In the genomic region with DNA sequence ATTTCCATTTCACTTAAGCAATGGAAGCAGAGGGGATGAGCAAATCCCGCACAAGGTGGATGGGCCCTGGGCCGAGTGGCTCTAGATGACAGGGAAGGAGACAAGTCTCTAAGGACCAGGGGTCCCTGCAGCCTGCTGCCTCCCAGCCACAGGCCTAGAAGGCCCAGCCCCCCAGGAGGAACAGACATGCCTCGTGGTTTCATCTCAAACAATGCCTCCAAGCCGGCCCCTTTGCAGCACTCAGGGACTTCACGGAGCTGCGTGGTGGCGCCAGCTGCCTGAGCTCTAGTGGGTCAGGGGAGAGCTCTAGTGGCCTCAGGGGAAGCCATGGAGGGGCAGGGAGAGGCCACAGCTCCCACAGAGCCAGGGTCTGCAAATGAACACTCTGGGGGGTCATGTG, we compare ENCODE assay signal across 21 cellular contexts. TPM values are rescaled to one million over a fixed set of nuclear protein-coding genes. Genes with fewer than 3 reads are reported as not detected.
DNase-seq lines count a peak whose midpoint lies in the region; ATAC-seq, FAIRE-seq and TF ChIP-seq lines count a peak whose summit lies in the region.
"Had no signal": no experiment of that assay in that cellular context is flagged by ENCODE, and none has a peak within 500 bp of the region (broad histone marks: within the 10 kb centered on the region; RNA-seq: fewer than 3 reads in every experiment).

No MANE protein-coding gene starts in this region.

- H3K4me3 ChIP-seq in HepG2 (replicated peaks in 1 of 3; ENCODE audit: insufficient read depth in 1 of 3, low read depth in 2 of 3, low read length in 3 of 3): no peak overlapping the region
- no peak overlapping the region for H3K4me3 ChIP-seq in right lobe of liver
- H3K4me3 ChIP-seq: MG63, Peyer's patch, SJCRH30 had no signal

- BruUV-seq in HepG2 (replicated peaks; lab: Mats Ljungman, UMichigan): no TSS peak

- H3K4me1 Mint-ChIP-seq in WTC11: peaks cover 42% of the 10 kb centered on the region
- H3K4me1 Mint-ChIP-seq: B cell had no signal

- CTCF ChIA-PET in HepG2 (lab: Yijun Ruan, JAX; ENCODE audit: low intra/inter-chr PET ratio, low total read pairs): no interaction called here
- CTCF ChIA-PET in WTC11 (lab: Charles Lee): interaction anchor here (0.8 kb wide), 1 partner anchor 181 kb away, joined by 3 read pairs; no protein-coding TSS in a partner anchor

- H4K20me1 ChIP-seq in HepG2 (ENCODE audit: insufficient read depth, low read length): no peaks in the 10 kb centered on the region

- H3K4me2 ChIP-seq in HepG2 (ENCODE audit: low read depth, low read length): no peak overlapping the region

- in situ Hi-C loops in HepG2 (cut with HindIII; ENCODE audit: extremely low pct_ligation_motif_present, low pct_unique_long_range_greater_than_20kb): no loop called here

- WGBS in HepG2 (ENCODE audit: low lambda C conversion rate): 91% methylated on average over 7 of the region's 7 CpGs
- WGBS in right lobe of liver (ENCODE audit: insufficient coverage, low coverage, low lambda C conversion rate, missing lambda C conversion rate): no CpG with 5 or more reads among the region's 7 CpGs

- TF ChIP-seq POLR2A in HepG2 (IDR thresholded peaks at IDR 0.05; ENCODE audit: insufficient read depth in 1 of 2, low read depth in 2 of 2, low read length in 2 of 2) (no peak), right lobe of liver (IDR thresholded peaks at IDR 0.05) (no peak)

- no peak for TF ChIP-seq EP300 in HepG2 (IDR thresholded peaks at IDR 0.05; ENCODE audit: low read depth in 2 of 2, low read length in 2 of 2)
- no peak for TF ChIP-seq EP300 in HepG2 (CRISPR knock-in tag; IDR thresholded peaks at IDR 0.05; ENCODE audit: borderline replicate concordance)

- TF ChIP-seq CTCF in HepG2 (CRISPR knock-in tag; IDR thresholded peaks at IDR 0.05): no peak
- no peak for TF ChIP-seq CTCF in right lobe of liver (IDR thresholded peaks at IDR 0.05)
- no peak for TF ChIP-seq CTCF in WTC11 (IDR thresholded peaks at IDR 0.05)

- H2AFZ ChIP-seq in HepG2 (ENCODE audit: low read length): no peak overlapping the region

- no peak for FAIRE-seq in HepG2 (lab: Jason Lieb, UNC)
- FAIRE-seq: A204.1 had no signal

- peak; percentile 9; the same call in 2 of the 3 replicates for ATAC-seq in HepG2
- ATAC-seq in right lobe of liver: no peak
- no peak for ATAC-seq in WTC11

- no peaks in the 10 kb centered on the region for H3K9me3 Mint-ChIP-seq in WTC11
- H3K9me3 Mint-ChIP-seq: HFFc6 had no signal

- H3K9ac ChIP-seq in HepG2 (ENCODE audit: insufficient read depth, low read depth, low read length): no peak overlapping the region

- no peaks in the 10 kb centered on the region for H3K79me2 ChIP-seq in HepG2 (ENCODE audit: insufficient read depth, low read length)

- peaks cover 20% of the 10 kb centered on the region for H3K4me1 ChIP-seq in HepG2 (ENCODE audit: insufficient read depth, low read length)
- H3K4me1 ChIP-seq in right lobe of liver: peaks cover 0 to 6% (median 0%) of the 10 kb centered on the region in 4 donors
- H3K4me1 ChIP-seq: Peyer's patch, SJCRH30 had no signal

- no peaks in the 10 kb centered on the region for H3K9me3 ChIP-seq in HepG2 (ENCODE audit: low read length)
- no peaks in the 10 kb centered on the region for H3K9me3 ChIP-seq in right lobe of liver
- H3K9me3 ChIP-seq: MG63, Peyer's patch, SJCRH30 had no signal

- H3K36me3 ChIP-seq in HepG2 (replicated peaks in 1 of 2; ENCODE audit: control insufficient read depth in 1 of 2, insufficient read depth in 2 of 2, low read length in 2 of 2) (peaks cover 7 to 18% of the 10 kb centered on the region in 2 experiments), right lobe of liver (no peaks in the 10 kb centered on the region)
- H3K36me3 ChIP-seq: MG63, SJCRH30 had no signal

- intact Hi-C loops in HepG2 (cut with micrococcal nuclease; ENCODE audit: unreplicated experiment): no loop called here
- intact Hi-C loops in right lobe of liver (cut with DNase I): no loop called here

- peaks cover 5% of the 10 kb centered on the region; the same call in 1 of the 2 replicates for H3K36me3 Mint-ChIP-seq in WTC11

- POLR2A ChIA-PET in HepG2 (lab: Yijun Ruan, JAX): interaction anchor here (1.1 kb wide), 1 partner anchor 9 kb away, joined by 3 read pairs; no protein-coding TSS in a partner anchor
- POLR2A ChIA-PET in WTC11 (lab: Charles Lee): no interaction called here

- no peak overlapping the region for H3K4me3 Mint-ChIP-seq in WTC11
- H3K4me3 Mint-ChIP-seq: B cell, HFFc6 had no signal

- H3K27me3 ChIP-seq in HepG2 (ENCODE audit: control insufficient read depth in 1 of 2, insufficient read depth in 2 of 2, low read length in 2 of 2) (no peaks in the 10 kb centered on the region), right lobe of liver (no peaks in the 10 kb centered on the region), layer of hippocampus (ENCODE audit: control insufficient read depth, insufficient read depth, low read length) (no peaks in the 10 kb centered on the region)
- H3K27me3 ChIP-seq: MG63, Peyer's patch, SJCRH30 had no signal

- H3K27me3 Mint-ChIP-seq in WTC11 (ENCODE audit: low read depth): no peaks in the 10 kb centered on the region
- H3K27me3 Mint-ChIP-seq: B cell had no signal

- H3K27ac Mint-ChIP-seq in WTC11: peak overlapping the region; percentile 93
- H3K27ac Mint-ChIP-seq: B cell, HFFc6 had no signal

- H3K27ac ChIP-seq in HepG2 (ENCODE audit: extremely low read length, insufficient read depth, low read length) (no peak overlapping the region), right lobe of liver (no peak overlapping the region), layer of hippocampus (ENCODE audit: low read depth, low read length) (peak overlapping the region; percentile 25), temporal lobe (ENCODE audit: low read depth, low read length) (peak overlapping the region; percentile 22)
- H3K27ac ChIP-seq: Peyer's patch, SJCRH30 had no signal

- DNase-seq in HepG2 (ENCODE audit: low spot score) (no peak), right lobe of liver (no peak), WTC11 (ENCODE audit: low spot score) (no peak), kidney tubule cell (ENCODE audit: low spot score) (no peak), AG08395 (ENCODE audit: low spot score) (no peak), SIG-M5 treated with dmso at 0.1 percent for 504 hours (lab: John Stamatoyannopoulos, UW; ENCODE audit: unreplicated experiment) (no peak)
- DNase-seq: DMS79, HFFc6, MG63, NCI-H1048, NCI-H1417 treated with DMSO at 0.1 percent for 48 hours, NCI-H1930, NCI-H2171 treated with DMSO at 0.1 percent for 48 hours, NCI-H446, NCI-H526, Peyer's patch, SJCRH30 had no signal

- TF ChIP-seq RAD21 in HepG2 (CRISPR knock-in tag; IDR thresholded peaks at IDR 0.05): no peak

TF ChIP-seq in HepG2, 621 proteins besides CTCF, POLR2A, EP300 and RAD21:
- no peak for TF ChIP-seq SCMH1 (CRISPR knock-in tag; IDR thresholded peaks at IDR 0.05; ENCODE audit: borderline replicate concordance)
TF ChIP-seq in HepG2: peak in this region for 0.

TF ChIP-seq in WTC11, 78 proteins besides CTCF, POLR2A, EP300 and RAD21 (continues in another document):
- TF ChIP-seq FOXP1 (CRISPR knock-in tag; IDR thresholded peaks at IDR 0.05; ENCODE audit: borderline replicate concordance) (no peak), GABPB1 (CRISPR knock-in tag; IDR thresholded peaks at IDR 0.05) (no peak), ZNF416 (CRISPR knock-in tag; IDR thresholded peaks at IDR 0.05) (no peak)
- TF ChIP-seq, protein P1, sequence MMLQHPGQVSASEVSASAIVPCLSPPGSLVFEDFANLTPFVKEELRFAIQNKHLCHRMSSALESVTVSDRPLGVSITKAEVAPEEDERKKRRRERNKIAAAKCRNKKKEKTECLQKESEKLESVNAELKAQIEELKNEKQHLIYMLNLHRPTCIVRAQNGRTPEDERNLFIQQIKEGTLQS (CRISPR knock-in tag; conservative IDR thresholded peaks at IDR 0.05): no peak
- TF ChIP-seq, protein P2, sequence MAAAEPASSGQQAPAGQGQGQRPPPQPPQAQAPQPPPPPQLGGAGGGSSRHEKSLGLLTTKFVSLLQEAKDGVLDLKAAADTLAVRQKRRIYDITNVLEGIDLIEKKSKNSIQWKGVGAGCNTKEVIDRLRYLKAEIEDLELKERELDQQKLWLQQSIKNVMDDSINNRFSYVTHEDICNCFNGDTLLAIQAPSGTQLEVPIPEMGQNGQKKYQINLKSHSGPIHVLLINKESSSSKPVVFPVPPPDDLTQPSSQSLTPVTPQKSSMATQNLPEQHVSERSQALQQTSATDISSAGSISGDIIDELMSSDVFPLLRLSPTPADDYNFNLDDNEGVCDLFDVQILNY (CRISPR knock-in tag; IDR thresholded peaks at IDR 0.05): no peak

RNA-seq across cellular contexts. Expression of gene HABP4, which starts 48.8 kb away (rescaled TPM):
- 14.3 and 16.9 TPM in 2 replicates for total RNA-seq in HepG2 (2016; rRNA removed; fragmentation: Illumina TruSeq; extraction: Trizol)
- total RNA-seq in HepG2 (2016; cell fraction: cytosol; rRNA removed; fragmentation: Illumina TruSeq; extraction: Trizol; ENCODE audit: low read depth): 18.4 and 20.8 TPM in 2 replicates
- 15.7 TPM in 2 replicates for total RNA-seq in HepG2 (2016; cell fraction: insoluble cytoplasmic fraction; rRNA removed; fragmentation: Illumina TruSeq; extraction: Trizol)
- total RNA-seq in HepG2 (2016; cell fraction: membrane; rRNA removed; fragmentation: Illumina TruSeq; extraction: Trizol): 19.9 and 20.6 TPM in 2 replicates
- 7.3 and 8.2 TPM in 2 replicates for total RNA-seq in HepG2 (2016; cell fraction: nucleus; rRNA removed; fragmentation: Illumina TruSeq; extraction: Trizol)
- 21.7 and 26.6 TPM in 2 replicates for polyA plus RNA-seq in HepG2 (2011; rRNA removed)
- polyA plus RNA-seq in HepG2 (2011; cell fraction: cytosol; rRNA removed): 20.8 and 23.4 TPM in 2 replicates
- polyA plus RNA-seq in HepG2 (2011; cell fraction: nucleus; rRNA removed): 12.7 and 13.6 TPM in 2 replicates
- 42.1 and 46.6 TPM in 2 replicates for polyA plus RNA-seq in HepG2 (2012)
- 13.3 and 14.9 TPM in 2 replicates for polyA plus RNA-seq in HepG2 (2016; cell fraction: cytosol; fragmentation: Illumina TruSeq; extraction: Trizol; ENCODE audit: low read depth)
- polyA plus RNA-seq in HepG2 (2016; cell fraction: insoluble cytoplasmic fraction; fragmentation: Illumina TruSeq; extraction: Trizol; ENCODE audit: low read depth): 23.9 and 25.8 TPM in 2 replicates
- polyA plus RNA-seq in HepG2 (2016; cell fraction: membrane; fragmentation: Illumina TruSeq; extraction: Trizol; ENCODE audit: low read depth): 20.6 and 21.6 TPM in 2 replicates
- polyA plus RNA-seq in HepG2 (2016; cell fraction: nucleus; fragmentation: Illumina TruSeq; extraction: Trizol; ENCODE audit: insufficient read depth, low read depth): 23.5 and 25.3 TPM in 2 replicates
- 1.4 and 6.0 TPM in 2 replicates for polyA minus RNA-seq in HepG2 (2011; rRNA and poly(A)+ RNA removed; ENCODE audit: low replicate concordance)
- polyA minus RNA-seq in HepG2 (2011; cell fraction: cytosol; rRNA and poly(A)+ RNA removed): 9.7 and 10.0 TPM in 2 replicates
- 10.3 and 10.7 TPM in 2 replicates for polyA minus RNA-seq in HepG2 (2011; cell fraction: nucleus; rRNA and poly(A)+ RNA removed)
- 1 to 10 TPM; 1.4 to 6.2 (median 4.7) TPM for total RNA-seq in right lobe of liver
- total RNA-seq in WTC11 (2021): 9.8 to 11.0 TPM (median 10.1 TPM) in 3 replicates
- total RNA-seq in temporal lobe: 13.0 TPM

Comparison
In these comparisons a context has a peak if more than half of its experiments do, and no peak if none do; other contexts are left out.
1. H3K27ac ChIP-seq: peak in layer of hippocampus (single experiment) and temporal lobe (single experiment); none in HepG2 (single experiment) and right lobe of liver (0 of 3).